In genomic region chr3:106862067-106862466, GRCh38 we compare ENCODE assay signal across 13 cellular contexts.
DNase-seq lines count a peak whose midpoint lies in the region; ATAC-seq and TF ChIP-seq lines count a peak whose summit lies in the region.
"Had no signal": no experiment of that assay in that cellular context is flagged by ENCODE, and none has a peak within 500 bp of the region (broad histone marks: within the 10 kb centered on the region; RNA-seq: fewer than 3 reads in every experiment).

No MANE protein-coding gene starts in this region.

- no peaks in the 10 kb centered on the region for H3K79me2 ChIP-seq in hepatocyte

- ATAC-seq in heart right ventricle (no peak), left ventricle myocardium superior (no peak), thoracic aorta (ENCODE audit: insufficient number of reproducible peaks, low FRiP score, low read depth) (no peak)
- ATAC-seq in activated T-cell treated with anti-CD3 and anti-CD28 coated beads, Interleukin-2, amount 50 U/mL, for 72 hours (replicated peaks in 1 of 2) = no peak

- H3K9me2 ChIP-seq in hepatocyte (replicated peaks; ENCODE audit: insufficient read depth) = no peaks in the 10 kb centered on the region

- H3K9me3 Mint-ChIP-seq in activated T-cell treated with anti-CD3 and anti-CD28 coated beads, Interleukin-2, amount 50 U/mL, for 72 hours = peaks cover 2 to 6% of the 10 kb centered on the region in 2 donors

- no peaks in the 10 kb centered on the region for H3K27me3 Mint-ChIP-seq in activated T-cell treated with anti-CD3 and anti-CD28 coated beads, Interleukin-2, amount 50 U/mL, for 72 hours (ENCODE audit: low read depth)
- H3K27me3 Mint-ChIP-seq: activated T-cell treated with anti-CD3 and anti-CD28 coated beads, Interleukin-2, amount 50 U/mL, for 24 hours had no signal

- no peaks in the 10 kb centered on the region for H4K20me1 ChIP-seq in hepatocyte (ENCODE audit: insufficient read depth, poor library complexity, severe bottlenecking)
- H4K20me1 ChIP-seq: BLaER1 had no signal

- WGBS in heart right ventricle, 2 donors = 36 to 42% methylated on average over 3 of the region's 3 CpGs
- WGBS in hepatocyte (ENCODE audit: low lambda C conversion rate, missing lambda C conversion rate) = 58% methylated on average over 3 of the region's 3 CpGs

- H3K4me2 ChIP-seq in hepatocyte = no peak overlapping the region
- H3K4me2 ChIP-seq: BLaER1 had no signal

- H2AFZ ChIP-seq in hepatocyte = no peak overlapping the region

- no peak overlapping the region for H3K4me3 Mint-ChIP-seq in activated T-cell treated with anti-CD3 and anti-CD28 coated beads, Interleukin-2, amount 50 U/mL, for 72 hours
- H3K4me3 Mint-ChIP-seq: activated T-cell treated with anti-CD3 and anti-CD28 coated beads, Interleukin-2, amount 50 U/mL, for 24 hours; neural crest cell had no signal

- H3K36me3 ChIP-seq in heart right ventricle (no peaks in the 10 kb centered on the region), ascending aorta (no peaks in the 10 kb centered on the region), hepatocyte (replicated peaks; ENCODE audit: insufficient read depth, low read depth) (no peaks in the 10 kb centered on the region), thoracic aorta (no peaks in the 10 kb centered on the region)
- H3K36me3 ChIP-seq: BLaER1, uterus had no signal

- intact Hi-C loops in heart right ventricle (cut with DNase I) (no loop called here), left ventricle myocardium superior (cut with micrococcal nuclease) (loop anchor here (10.0 kb wide), 1 partner anchor 527 kb away; no protein-coding TSS in a partner anchor), ascending aorta (cut with DNase I) (no loop called here)

- peak in 7 of 9 donors; percentile 11 to 51 (median 29) for TF ChIP-seq CTCF in heart right ventricle (IDR thresholded peaks at IDR 0.05)
- peak in 2 of 3 experiments; percentile 26 to 31 for TF ChIP-seq CTCF in ascending aorta (IDR thresholded peaks at IDR 0.05)
- peak; percentile 29 for TF ChIP-seq CTCF in hepatocyte (IDR thresholded peaks at IDR 0.05; ENCODE audit: poor library complexity)
- TF ChIP-seq CTCF in thoracic aorta (IDR thresholded peaks at IDR 0.05) = no peak

- H3K36me3 Mint-ChIP-seq in activated T-cell treated with anti-CD3 and anti-CD28 coated beads, Interleukin-2, amount 50 U/mL, for 72 hours (ENCODE audit: insufficient read depth in 2 of 2) = no peaks in the 10 kb centered on the region

- H3K27ac Mint-ChIP-seq in activated T-cell treated with anti-CD3 and anti-CD28 coated beads, Interleukin-2, amount 50 U/mL, for 72 hours = no peak overlapping the region
- H3K27ac Mint-ChIP-seq: activated T-cell treated with anti-CD3 and anti-CD28 coated beads, Interleukin-2, amount 50 U/mL, for 24 hours had no signal

- H3K9me3 ChIP-seq in heart right ventricle (peaks cover 0 to 9% (median 0%) of the 10 kb centered on the region in 11 donors), ascending aorta (no peaks in the 10 kb centered on the region), hepatocyte (ENCODE audit: low read depth) (no peaks in the 10 kb centered on the region), thoracic aorta (no peaks in the 10 kb centered on the region)
- H3K9me3 ChIP-seq: BLaER1, uterus had no signal

- H3K4me1 ChIP-seq in heart right ventricle (no peaks in the 10 kb centered on the region), ascending aorta (no peaks in the 10 kb centered on the region), hepatocyte (ENCODE audit: insufficient read depth) (no peaks in the 10 kb centered on the region), thoracic aorta (ENCODE audit: control insufficient read depth in 1 of 2, low read depth in 2 of 2) (peaks cover 5 to 16% of the 10 kb centered on the region in 2 donors)
- H3K4me1 ChIP-seq: BLaER1, uterus had no signal

- no peak for DNase-seq in heart right ventricle
- no peak for DNase-seq in left ventricle myocardium superior
- DNase-seq in ascending aorta (ENCODE audit: low spot score in 2 of 2) = no peak
- DNase-seq in hepatocyte (ENCODE audit: low spot score) = no peak
- DNase-seq in thoracic aorta (ENCODE audit: low spot score) = no peak
- DNase-seq in anterior cingulate cortex (lab: John Stamatoyannopoulos, UW) = no peak
- no peak for DNase-seq in activated T-cell treated with anti-CD3 and anti-CD28 coated beads, Interleukin-2, amount 50 U/mL, for 72 hours
- DNase-seq in DMS79 treated with DMSO at 0.1 percent for 48 hours (lab: John Stamatoyannopoulos, UW) = no peak
- DNase-seq: activated T-cell treated with anti-CD3 and anti-CD28 coated beads, Interleukin-2, amount 50 U/mL, for 24 hours; NCI-H1048; uterus had no signal

- no peaks in the 10 kb centered on the region for H3K4me1 Mint-ChIP-seq in activated T-cell treated with anti-CD3 and anti-CD28 coated beads, Interleukin-2, amount 50 U/mL, for 72 hours (ENCODE audit: low read depth)
- H3K4me1 Mint-ChIP-seq: neural crest cell had no signal

- no peak overlapping the region for H3K27ac ChIP-seq in heart right ventricle
- H3K27ac ChIP-seq in ascending aorta = no peak overlapping the region
- H3K27ac ChIP-seq in hepatocyte = no peak overlapping the region
- no peak overlapping the region for H3K27ac ChIP-seq in thoracic aorta
- H3K27ac ChIP-seq: BLaER1, uterus had no signal

- no peaks in the 10 kb centered on the region for H3K27me3 ChIP-seq in heart right ventricle
- H3K27me3 ChIP-seq in ascending aorta = no peaks in the 10 kb centered on the region
- H3K27me3 ChIP-seq in hepatocyte = no peaks in the 10 kb centered on the region
- H3K27me3 ChIP-seq in thoracic aorta (replicated peaks; ENCODE audit: insufficient read depth) = no peaks in the 10 kb centered on the region
- H3K27me3 ChIP-seq: BLaER1, uterus had no signal

- no peak overlapping the region for H3K4me3 ChIP-seq in heart right ventricle
- no peak overlapping the region for H3K4me3 ChIP-seq in ascending aorta
- no peak overlapping the region for H3K4me3 ChIP-seq in hepatocyte
- peak overlapping the region; percentile 30 for H3K4me3 ChIP-seq in thoracic aorta
- H3K4me3 ChIP-seq: BLaER1, uterus had no signal
